1 cellular context compared by ENCODE assay signal in genomic region chr4:8547108-8547911, GRCh38.
TF ChIP-seq lines count a peak whose summit lies in the region.

No MANE protein-coding gene starts in this region.

TF ChIP-seq in K562, 482 proteins besides CTCF, POLR2A, EP300 and RAD21 (continued from another document and continues in another):
- peak; percentile 71 for TF ChIP-seq PRDM10 (IDR thresholded peaks at IDR 0.05; ENCODE audit: partially characterized antibody)
- TF ChIP-seq SREBF1 (IDR thresholded peaks at IDR 0.05; ENCODE audit: borderline replicate concordance, low read depth, low read length): no peak
- peak; percentile 58 for TF ChIP-seq CXXC5 (CRISPR knock-in tag; IDR thresholded peaks at IDR 0.05)
- TF ChIP-seq E2F8 (IDR thresholded peaks at IDR 0.05; ENCODE audit: low read depth, partially characterized antibody): no peak
- TF ChIP-seq ELF4 (CRISPR knock-in tag; IDR thresholded peaks at IDR 0.05): no peak
- TF ChIP-seq, protein P1, sequence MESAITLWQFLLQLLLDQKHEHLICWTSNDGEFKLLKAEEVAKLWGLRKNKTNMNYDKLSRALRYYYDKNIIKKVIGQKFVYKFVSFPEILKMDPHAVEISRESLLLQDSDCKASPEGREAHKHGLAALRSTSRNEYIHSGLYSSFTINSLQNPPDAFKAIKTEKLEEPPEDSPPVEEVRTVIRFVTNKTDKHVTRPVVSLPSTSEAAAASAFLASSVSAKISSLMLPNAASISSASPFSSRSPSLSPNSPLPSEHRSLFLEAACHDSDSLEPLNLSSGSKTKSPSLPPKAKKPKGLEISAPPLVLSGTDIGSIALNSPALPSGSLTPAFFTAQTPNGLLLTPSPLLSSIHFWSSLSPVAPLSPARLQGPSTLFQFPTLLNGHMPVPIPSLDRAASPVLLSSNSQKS (CRISPR knock-in tag; IDR thresholded peaks at IDR 0.05): no peak
- TF ChIP-seq NBN (IDR thresholded peaks at IDR 0.05; ENCODE audit: low read depth): no peak; the same call in 1 of the 2 replicates
- no peak for TF ChIP-seq THAP12 (CRISPR knock-in tag; IDR thresholded peaks at IDR 0.05)
- no peak for TF ChIP-seq PHB2 (IDR thresholded peaks at IDR 0.05; ENCODE audit: low read depth)
- peak; percentile 90 for TF ChIP-seq CHD4 (IDR thresholded peaks at IDR 0.05; ENCODE audit: insufficient read depth, insufficient replicate concordance, low read depth, low read length, poor library complexity, severe bottlenecking)
- no peak for TF ChIP-seq ZBTB26 (CRISPR knock-in tag; IDR thresholded peaks at IDR 0.05)
- no peak for TF ChIP-seq ZNF644 (tag; IDR thresholded peaks at IDR 0.05; ENCODE audit: low read depth)
- TF ChIP-seq IRF2 (CRISPR knock-in tag; IDR thresholded peaks at IDR 0.05): no peak
- no peak for TF ChIP-seq U2AF1 (optimal IDR thresholded peaks at IDR 0.05; ENCODE audit: low read depth, low read length)
- no peak for TF ChIP-seq ZNF561 (CRISPR knock-in tag; conservative IDR thresholded peaks at IDR 0.05)
- TF ChIP-seq CAMTA2 (CRISPR knock-in tag; conservative IDR thresholded peaks at IDR 0.05): no peak
- TF ChIP-seq HMG20A (CRISPR knock-in tag; conservative IDR thresholded peaks at IDR 0.05): no peak
- TF ChIP-seq AFF1 (IDR thresholded peaks at IDR 0.05; ENCODE audit: low read depth in 1 of 2, partially characterized antibody in 2 of 2): peak in 1 of 2 experiments; percentile 22
- TF ChIP-seq BDP1 (IDR thresholded peaks at IDR 0.05; ENCODE audit: insufficient read depth, insufficient read length): no peak
- TF ChIP-seq SAFB2 (IDR thresholded peaks at IDR 0.05; ENCODE audit: borderline replicate concordance, low read depth, low read length, severe bottlenecking): no peak
- TF ChIP-seq NR3C1 (CRISPR knock-in tag; IDR thresholded peaks at IDR 0.05): no peak
- TF ChIP-seq, protein P2, sequence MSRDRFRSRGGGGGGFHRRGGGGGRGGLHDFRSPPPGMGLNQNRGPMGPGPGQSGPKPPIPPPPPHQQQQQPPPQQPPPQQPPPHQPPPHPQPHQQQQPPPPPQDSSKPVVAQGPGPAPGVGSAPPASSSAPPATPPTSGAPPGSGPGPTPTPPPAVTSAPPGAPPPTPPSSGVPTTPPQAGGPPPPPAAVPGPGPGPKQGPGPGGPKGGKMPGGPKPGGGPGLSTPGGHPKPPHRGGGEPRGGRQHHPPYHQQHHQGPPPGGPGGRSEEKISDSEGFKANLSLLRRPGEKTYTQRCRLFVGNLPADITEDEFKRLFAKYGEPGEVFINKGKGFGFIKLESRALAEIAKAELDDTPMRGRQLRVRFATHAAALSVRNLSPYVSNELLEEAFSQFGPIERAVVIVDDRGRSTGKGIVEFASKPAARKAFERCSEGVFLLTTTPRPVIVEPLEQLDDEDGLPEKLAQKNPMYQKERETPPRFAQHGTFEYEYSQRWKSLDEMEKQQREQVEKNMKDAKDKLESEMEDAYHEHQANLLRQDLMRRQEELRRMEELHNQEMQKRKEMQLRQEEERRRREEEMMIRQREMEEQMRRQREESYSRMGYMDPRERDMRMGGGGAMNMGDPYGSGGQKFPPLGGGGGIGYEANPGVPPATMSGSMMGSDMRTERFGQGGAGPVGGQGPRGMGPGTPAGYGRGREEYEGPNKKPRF (IDR thresholded peaks at IDR 0.05; ENCODE audit: low read depth, low read length): no peak
- no peak for TF ChIP-seq KAT7 (CRISPR knock-in tag; IDR thresholded peaks at IDR 0.05; ENCODE audit: borderline replicate concordance)
- no peak for TF ChIP-seq SRSF7 (optimal IDR thresholded peaks at IDR 0.05; ENCODE audit: low read depth, low read length)
- no peak for TF ChIP-seq POLR2B (IDR thresholded peaks at IDR 0.05; ENCODE audit: low read depth, partially characterized antibody)
- TF ChIP-seq ZNF589 (CRISPR knock-in tag; IDR thresholded peaks at IDR 0.05; ENCODE audit: low read depth): peak; percentile 47; the same call in 1 of the 2 replicates
- no peak for TF ChIP-seq IRF1 (CRISPR knock-in tag; IDR thresholded peaks at IDR 0.05; ENCODE audit: borderline replicate concordance)
- TF ChIP-seq, protein P3, sequence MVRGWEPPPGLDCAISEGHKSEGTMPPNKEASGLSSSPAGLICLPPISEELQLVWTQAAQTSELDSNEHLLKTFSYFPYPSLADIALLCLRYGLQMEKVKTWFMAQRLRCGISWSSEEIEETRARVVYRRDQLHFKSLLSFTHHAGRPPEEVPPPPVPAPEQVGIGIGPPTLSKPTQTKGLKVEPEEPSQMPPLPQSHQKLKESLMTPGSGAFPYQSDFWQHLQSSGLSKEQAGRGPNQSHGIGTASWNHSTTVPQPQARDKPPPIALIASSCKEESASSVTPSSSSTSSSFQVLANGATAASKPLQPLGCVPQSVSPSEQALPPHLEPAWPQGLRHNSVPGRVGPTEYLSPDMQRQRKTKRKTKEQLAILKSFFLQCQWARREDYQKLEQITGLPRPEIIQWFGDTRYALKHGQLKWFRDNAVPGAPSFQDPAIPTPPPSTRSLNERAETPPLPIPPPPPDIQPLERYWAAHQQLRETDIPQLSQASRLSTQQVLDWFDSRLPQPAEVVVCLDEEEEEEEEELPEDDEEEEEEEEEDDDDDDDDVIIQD (CRISPR knock-in tag; IDR thresholded peaks at IDR 0.05): no peak
- TF ChIP-seq CBX1 (IDR thresholded peaks at IDR 0.05; ENCODE audit: low read depth): peak; percentile 96
- no peak for TF ChIP-seq NCOR1 (IDR thresholded peaks at IDR 0.05)
- no peak for TF ChIP-seq HSF4 (CRISPR knock-in tag; IDR thresholded peaks at IDR 0.05; ENCODE audit: borderline replicate concordance)
- TF ChIP-seq ZNF311 (CRISPR knock-in tag; IDR thresholded peaks at IDR 0.05): no peak
- TF ChIP-seq MXI1 (IDR thresholded peaks at IDR 0.05; ENCODE audit: low read depth, low read length): no peak
